15 cellular contexts compared by ENCODE assay signal in the genomic region with DNA sequence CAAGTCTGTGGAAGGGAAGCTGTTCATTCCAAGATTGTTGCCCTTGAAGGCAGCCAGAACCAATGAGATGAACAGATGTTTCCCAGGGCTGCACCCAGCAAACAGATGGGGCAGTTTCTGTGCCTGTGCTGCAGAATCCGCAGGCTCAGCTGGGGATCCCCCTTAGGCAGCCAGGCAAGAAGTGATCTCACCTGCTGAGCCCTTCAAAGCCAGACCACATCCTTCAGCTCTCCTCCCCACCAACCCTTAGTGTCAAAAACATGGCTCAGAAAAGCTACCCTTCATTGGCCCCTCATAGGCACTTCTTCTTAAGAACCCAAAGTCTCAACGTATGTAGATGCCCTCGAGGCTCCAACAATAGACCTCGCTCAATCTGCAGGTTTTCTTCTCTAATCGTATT.
A peak's percentile ranks its signal among the peaks of the same experiment; 100 is the strongest.
DNase-seq lines count a peak whose midpoint lies in the region; ATAC-seq and TF ChIP-seq lines count a peak whose summit lies in the region.
"Had no signal": no experiment of that assay in that cellular context is flagged by ENCODE, and none has a peak within 500 bp of the region (broad histone marks: within the 10 kb centered on the region; RNA-seq: fewer than 3 reads in every experiment).

No MANE protein-coding gene starts in this region.

- H3K9ac ChIP-seq in KMS-11 = no peak overlapping the region
- H3K9ac ChIP-seq: BLaER1 treated with 17β-estradiol and CSF1 and Interleukin-3, amounts not matched to agents 10 nM and 100 nM had no signal

- peaks cover 26% of the 10 kb centered on the region for H3K4me1 Mint-ChIP-seq in CD8-positive, alpha-beta T cell (ENCODE audit: low read depth)
- peaks cover 22% of the 10 kb centered on the region for H3K4me1 Mint-ChIP-seq in chondrocyte (ENCODE audit: low read depth)
- H3K4me1 Mint-ChIP-seq: naive B cell; stimulated activated naive B cell treated with anti-CD40 and anti-IgM and Interleukin-4, amounts not matched to agents 10 μg/mL and 1 μg/mL and 100 μg/mL, for 72 hours had no signal

- no peaks in the 10 kb centered on the region for H3K27me3 ChIP-seq in CD8-positive, alpha-beta T cell (ENCODE audit: insufficient read depth, low read length)
- H3K27me3 ChIP-seq in KMS-11 (ENCODE audit: insufficient read depth, low read depth) = no peaks in the 10 kb centered on the region
- H3K27me3 ChIP-seq: BLaER1 treated with 17β-estradiol and CSF1 and Interleukin-3, amounts not matched to agents 10 nM and 100 nM; vagina had no signal

- H3K9me3 Mint-ChIP-seq in CD8-positive, alpha-beta T cell = no peaks in the 10 kb centered on the region
- no peaks in the 10 kb centered on the region for H3K9me3 Mint-ChIP-seq in chondrocyte (ENCODE audit: low read depth)
- H3K9me3 Mint-ChIP-seq: stimulated activated naive B cell treated with anti-CD40 and anti-IgM and Interleukin-4, amounts not matched to agents 10 μg/mL and 1 μg/mL and 100 μg/mL, for 72 hours had no signal

- peak overlapping the region; percentile 40; the same call in 1 of the 2 replicates for H2AFZ ChIP-seq in KMS-11 (ENCODE audit: low read depth)

- no peaks in the 10 kb centered on the region for H3K27me3 Mint-ChIP-seq in CD8-positive, alpha-beta T cell (ENCODE audit: low read depth)
- H3K27me3 Mint-ChIP-seq in chondrocyte (ENCODE audit: low read depth) = no peaks in the 10 kb centered on the region
- H3K27me3 Mint-ChIP-seq: naive B cell; stimulated activated naive B cell treated with anti-CD40 and anti-IgM and Interleukin-4, amounts not matched to agents 10 μg/mL and 1 μg/mL and 100 μg/mL, for 72 hours had no signal

- H3K79me2 ChIP-seq in KMS-11 (ENCODE audit: insufficient read depth, low read depth) = no peaks in the 10 kb centered on the region

- H3K9me3 ChIP-seq in CD8-positive, alpha-beta T cell (ENCODE audit: low read length) = no peaks in the 10 kb centered on the region
- H3K9me3 ChIP-seq: vagina had no signal

- CTCF ChIA-PET in CD8-positive, alpha-beta T cell (lab: Charles Lee) = no interaction called here

- peak overlapping the region; percentile 68 for H3K27ac Mint-ChIP-seq in CD8-positive, alpha-beta T cell
- peak overlapping the region; percentile 22 for H3K27ac Mint-ChIP-seq in chondrocyte (ENCODE audit: unreplicated experiment)
- H3K27ac Mint-ChIP-seq: naive B cell; stimulated activated naive B cell treated with anti-CD40 and anti-IgM and Interleukin-4, amounts not matched to agents 10 μg/mL and 1 μg/mL and 100 μg/mL, for 72 hours had no signal

- no peaks in the 10 kb centered on the region for H3K36me3 ChIP-seq in CD8-positive, alpha-beta T cell (ENCODE audit: insufficient read depth, low read length)
- no peaks in the 10 kb centered on the region for H3K36me3 ChIP-seq in KMS-11 (ENCODE audit: insufficient read depth)
- H3K36me3 ChIP-seq: BLaER1 treated with 17β-estradiol and CSF1 and Interleukin-3, amounts not matched to agents 10 nM and 100 nM; vagina had no signal

- ATAC-seq in CD8-positive, alpha-beta T cell = peak; percentile 97
- ATAC-seq: HCT116; stimulated activated naive B cell treated with anti-CD40 and anti-IgM and Interleukin-4, amounts not matched to agents 10 μg/mL and 1 μg/mL and 100 μg/mL, for 72 hours had no signal

- POLR2A ChIA-PET in CD8-positive, alpha-beta T cell (lab: Charles Lee) = no interaction called here

- intact Hi-C loops in CD8-positive, alpha-beta T cell (cut with DNase I, micrococcal nuclease) = no loop called here

- peak overlapping the region; percentile 33 for H3K4me3 Mint-ChIP-seq in CD8-positive, alpha-beta T cell
- no peak overlapping the region for H3K4me3 Mint-ChIP-seq in chondrocyte (ENCODE audit: unreplicated experiment)
- H3K4me3 Mint-ChIP-seq: naive B cell; stimulated activated naive B cell treated with anti-CD40 and anti-IgM and Interleukin-4, amounts not matched to agents 10 μg/mL and 1 μg/mL and 100 μg/mL, for 72 hours had no signal

- H4K20me1 ChIP-seq in KMS-11 (ENCODE audit: insufficient read depth) = no peaks in the 10 kb centered on the region
- H4K20me1 ChIP-seq: BLaER1 treated with 17β-estradiol and CSF1 and Interleukin-3, amounts not matched to agents 10 nM and 100 nM had no signal

- peak in 6 of 7 experiments; percentile 18 to 59 (median 34) for DNase-seq in CD8-positive, alpha-beta T cell
- DNase-seq in GM12865 (ENCODE audit: low read depth) (peak; percentile 89), chondrocyte (ENCODE audit: low spot score) (no peak), A172 (ENCODE audit: low spot score) (no peak), DMS114 treated with DMSO at 0.1 percent for 48 hours (lab: John Stamatoyannopoulos, UW; ENCODE audit: unreplicated experiment) (no peak), H4 (ENCODE audit: low spot score) (no peak)
- DNase-seq: activated effector memory CD4-positive, alpha-beta T cell treated with anti-CD3 and anti-CD28 coated beads, Interleukin-2, amount 50 U/mL, for 16 hours; effector CD8-positive, alpha-beta T cell; naive B cell; NCI-H345; stimulated activated naive B cell treated with anti-CD40 and anti-IgM and Interleukin-4, amounts not matched to agents 10 μg/mL and 1 μg/mL and 100 μg/mL, for 72 hours had no signal

- no peak overlapping the region for H3K27ac ChIP-seq in CD8-positive, alpha-beta T cell (ENCODE audit: low read depth, low read length)
- H3K27ac ChIP-seq in KMS-11 = peak overlapping the region; percentile 68
- H3K27ac ChIP-seq: BLaER1 treated with 17β-estradiol and CSF1 and Interleukin-3, amounts not matched to agents 10 nM and 100 nM; vagina had no signal

- TF ChIP-seq CTCF in CD8-positive, alpha-beta T cell (IDR thresholded peaks at IDR 0.05) = no peak
- TF ChIP-seq CTCF in GM12865 (IDR thresholded peaks at IDR 0.05; ENCODE audit: insufficient read depth, low read depth, low read length, missing control alignments) (no peak), KMS-11 (conservative IDR thresholded peaks at IDR 0.05; ENCODE audit: low read depth, low read length) (no peak), chondrocyte (IDR thresholded peaks at IDR 0.05) (no peak)

- H3K4me1 ChIP-seq in CD8-positive, alpha-beta T cell (ENCODE audit: insufficient read depth, low read length) = peaks cover 33% of the 10 kb centered on the region
- H3K4me1 ChIP-seq in KMS-11 (ENCODE audit: low read depth, poor library complexity, severe bottlenecking) = peaks cover 36% of the 10 kb centered on the region
- H3K4me1 ChIP-seq: BLaER1 treated with 17β-estradiol and CSF1 and Interleukin-3, amounts not matched to agents 10 nM and 100 nM; vagina had no signal

- H3K4me3 ChIP-seq in CD8-positive, alpha-beta T cell (ENCODE audit: low read depth, low read length) = no peak overlapping the region
- H3K4me3 ChIP-seq in GM12865 (ENCODE audit: low read depth, low read length) (no peak overlapping the region), KMS-11 (IDR thresholded peaks at IDR 0.05; ENCODE audit: insufficient read depth, low read depth, low read length) (no peak overlapping the region)
- H3K4me3 ChIP-seq: BLaER1 treated with 17β-estradiol and CSF1 and Interleukin-3, amounts not matched to agents 10 nM and 100 nM; vagina had no signal

- peak overlapping the region; percentile 63; the same call in 1 of the 2 replicates for H3K4me2 ChIP-seq in KMS-11
- H3K4me2 ChIP-seq: BLaER1 treated with 17β-estradiol and CSF1 and Interleukin-3, amounts not matched to agents 10 nM and 100 nM had no signal

- no peaks in the 10 kb centered on the region for H3K36me3 Mint-ChIP-seq in CD8-positive, alpha-beta T cell
- no peaks in the 10 kb centered on the region for H3K36me3 Mint-ChIP-seq in chondrocyte (ENCODE audit: low read depth)
- H3K36me3 Mint-ChIP-seq: naive B cell; stimulated activated naive B cell treated with anti-CD40 and anti-IgM and Interleukin-4, amounts not matched to agents 10 μg/mL and 1 μg/mL and 100 μg/mL, for 72 hours had no signal

Comparison
In these comparisons a context has a peak if more than half of its experiments do, and no peak if none do; other contexts are left out.
1. DNase-seq: peak in CD8-positive, alpha-beta T cell (6 of 7) and GM12865 (single experiment); none in chondrocyte (single experiment), A172 (single experiment), DMS114 treated with DMSO at 0.1 percent for 48 hours (single experiment) and H4 (single experiment).